Comparison of ENCODE assay signal across 13 cellular contexts in genomic region chr1:31574749-31575372, GRCh38. TPM values are rescaled to one million over a fixed set of nuclear protein-coding genes. Genes with fewer than 3 reads are reported as not detected.
DNase-seq lines count a peak whose midpoint lies in the region; ATAC-seq and TF ChIP-seq lines count a peak whose summit lies in the region.
"Had no signal": no experiment of that assay in that cellular context is flagged by ENCODE, and none has a peak within 500 bp of the region (broad histone marks: within the 10 kb centered on the region; RNA-seq: fewer than 3 reads in every experiment).

No MANE protein-coding gene starts in this region.

- H4K20me1 ChIP-seq in neural progenitor cell (ENCODE audit: low read depth) = no peaks in the 10 kb centered on the region

- H3K36me3 Mint-ChIP-seq in neural progenitor cell (no peaks in the 10 kb centered on the region), immature natural killer cell (no peaks in the 10 kb centered on the region)

- DNase-seq in left ventricle myocardium inferior = no peak
- DNase-seq in left ventricle myocardium superior = no peak
- DNase-seq in neural progenitor cell (ENCODE audit: low spot score) = peak; percentile 1
- no peak for DNase-seq in immature natural killer cell
- DNase-seq: ACHN; foreskin melanocyte; HCEC 1CT; stimulated activated naive CD8-positive, alpha-beta T cell treated with anti-CD3 and anti-CD28 coated beads, Interleukin-15, Interleukin-2, amounts not matched to agents 100 U/mL and 50 U/mL, for 24 hours; T-helper 2 cell had no signal

- peaks cover 14% of the 10 kb centered on the region for H3K4me1 Mint-ChIP-seq in neural progenitor cell
- peaks cover 0 to 3% of the 10 kb centered on the region in 2 donors for H3K4me1 Mint-ChIP-seq in immature natural killer cell

- H3K27ac ChIP-seq in left ventricle myocardium inferior (replicated peaks) = peak overlapping the region; percentile 93
- peak overlapping the region; percentile 91 for H3K27ac ChIP-seq in duodenal mucosa (ENCODE audit: low read depth, low read length)
- H3K27ac ChIP-seq in neural progenitor cell = no peak overlapping the region
- H3K27ac ChIP-seq in urinary bladder (ENCODE audit: low read depth) = peak overlapping the region; percentile 18

- H2AFZ ChIP-seq in neural progenitor cell (replicated peaks) = no peak overlapping the region

- WGBS in urinary bladder = 49% methylated on average over 10 of the region's 10 CpGs

- H3K27me3 ChIP-seq in left ventricle myocardium inferior (ENCODE audit: low read depth) = no peaks in the 10 kb centered on the region
- H3K27me3 ChIP-seq in duodenal mucosa (ENCODE audit: control insufficient read depth in 1 of 2, insufficient read depth in 2 of 2, low read length in 2 of 2) = peaks cover 0 to 5% of the 10 kb centered on the region in 2 donors
- H3K27me3 ChIP-seq in neural progenitor cell = peaks cover 32% of the 10 kb centered on the region

- H3K4me1 ChIP-seq in left ventricle myocardium inferior = peaks cover 65% of the 10 kb centered on the region
- peaks cover 39 to 52% of the 10 kb centered on the region in 2 donors for H3K4me1 ChIP-seq in duodenal mucosa (ENCODE audit: control insufficient read depth in 1 of 2, insufficient read depth in 2 of 2, low read length in 2 of 2)
- H3K4me1 ChIP-seq in neural progenitor cell = peaks cover 10% of the 10 kb centered on the region
- no peaks in the 10 kb centered on the region for H3K4me1 ChIP-seq in urinary bladder (ENCODE audit: insufficient read depth)

- H3K27me3 Mint-ChIP-seq in neural progenitor cell (ENCODE audit: insufficient read depth, low read depth) = peaks cover 5% of the 10 kb centered on the region
- H3K27me3 Mint-ChIP-seq in immature natural killer cell (ENCODE audit: low read depth in 3 of 3) = peaks cover 4 to 16% (median 6%) of the 10 kb centered on the region in 3 donors

- TF ChIP-seq CTCF in left ventricle myocardium inferior (IDR thresholded peaks at IDR 0.05; ENCODE audit: borderline replicate concordance) = no peak
- TF ChIP-seq CTCF in neural progenitor cell (IDR thresholded peaks at IDR 0.05) = no peak

- no peaks in the 10 kb centered on the region for H3F3A ChIP-seq in neural progenitor cell (ENCODE audit: low read depth)

- H3K79me2 ChIP-seq in neural progenitor cell (ENCODE audit: low read depth) = no peaks in the 10 kb centered on the region

- no peaks in the 10 kb centered on the region for H3K9me3 Mint-ChIP-seq in neural progenitor cell
- H3K9me3 Mint-ChIP-seq in immature natural killer cell = no peaks in the 10 kb centered on the region

- intact Hi-C loops in left ventricle myocardium inferior (cut with micrococcal nuclease) = no loop called here
- intact Hi-C loops in left ventricle myocardium superior (cut with micrococcal nuclease) = no loop called here

- H3K4me2 ChIP-seq in neural progenitor cell = no peak overlapping the region

- peak overlapping the region; percentile 78 for H3K4me3 ChIP-seq in left ventricle myocardium inferior
- H3K4me3 ChIP-seq in duodenal mucosa (ENCODE audit: low read depth in 1 of 2, low read length in 2 of 2) = peak overlapping the region; percentile 21 to 81
- no peak overlapping the region for H3K4me3 ChIP-seq in neural progenitor cell
- no peak overlapping the region for H3K4me3 ChIP-seq in urinary bladder (ENCODE audit: low read depth, low read length)

- H3K4me3 Mint-ChIP-seq in neural progenitor cell (no peak overlapping the region), immature natural killer cell (no peak overlapping the region)

- peak overlapping the region; percentile 29 for H3K27ac Mint-ChIP-seq in neural progenitor cell
- no peak overlapping the region for H3K27ac Mint-ChIP-seq in immature natural killer cell

- H3K9me3 ChIP-seq in left ventricle myocardium inferior (replicated peaks) = no peaks in the 10 kb centered on the region
- no peaks in the 10 kb centered on the region for H3K9me3 ChIP-seq in duodenal mucosa (ENCODE audit: control insufficient read depth in 1 of 2, low read length in 2 of 2)
- no peaks in the 10 kb centered on the region for H3K9me3 ChIP-seq in neural progenitor cell (ENCODE audit: low read depth)

- H3K9ac ChIP-seq in duodenal mucosa (ENCODE audit: low read depth in 1 of 2, low read length in 2 of 2) (peak overlapping the region; percentile 55 to 89), neural progenitor cell (no peak overlapping the region)

- peaks cover 16% of the 10 kb centered on the region for H3K36me3 ChIP-seq in left ventricle myocardium inferior
- H3K36me3 ChIP-seq in duodenal mucosa (ENCODE audit: control insufficient read depth in 1 of 2, insufficient read depth in 2 of 2, low read length in 2 of 2) = peaks cover 0 to 9% of the 10 kb centered on the region in 2 donors
- H3K36me3 ChIP-seq in neural progenitor cell = no peaks in the 10 kb centered on the region
- H3K36me3 ChIP-seq in urinary bladder (ENCODE audit: insufficient read depth) = no peaks in the 10 kb centered on the region

- ATAC-seq in left ventricle myocardium superior (no peak), HG03520 (IDR thresholded peaks at IDR 0.05; ENCODE audit: unreplicated experiment) (no peak), GM21529 (IDR thresholded peaks at IDR 0.05; ENCODE audit: unreplicated experiment) (no peak)

RNA-seq across cellular contexts. Expression of gene TINAGL1, which starts 1.5 kb away (rescaled TPM):
- 223 TPM for total RNA-seq in left ventricle myocardium inferior
- 274 TPM for total RNA-seq in left ventricle myocardium superior
- not detected in 2 replicates for total RNA-seq in neural progenitor cell (ENCODE audit: low replicate concordance)
- 94.1 TPM for total RNA-seq in urinary bladder
- polyA plus RNA-seq in urinary bladder = 155 TPM
- not detected for polyA plus RNA-seq in immature natural killer cell

RNA-seq across cellular contexts. Expression of gene HCRTR1, which starts 42.6 kb away (rescaled TPM):
- total RNA-seq in left ventricle myocardium inferior (0.44 TPM), left ventricle myocardium superior (0.67 TPM), neural progenitor cell (ENCODE audit: low replicate concordance) (0.06 TPM in 1 of 2 replicates, not detected in the other), urinary bladder (0.21 TPM)
- polyA plus RNA-seq in urinary bladder (0.09 TPM), immature natural killer cell (not detected)

Comparison
In these comparisons a context has a peak if more than half of its experiments do, and no peak if none do; other contexts are left out.
1. H3K4me3 ChIP-seq: peak in left ventricle myocardium inferior (single experiment) and duodenal mucosa (2 of 2); none in neural progenitor cell (single experiment) and urinary bladder (single experiment).
2. RNA of gene TINAGL1, which starts 1.5 kb away (total RNA-seq): 274 TPM in left ventricle myocardium superior (single experiment), 223 TPM in left ventricle myocardium inferior (single experiment) and 94.1 TPM in urinary bladder (single experiment); not detected in neural progenitor cell; every median in the first group is over 10 times any median in the second.